In the genomic region with DNA sequence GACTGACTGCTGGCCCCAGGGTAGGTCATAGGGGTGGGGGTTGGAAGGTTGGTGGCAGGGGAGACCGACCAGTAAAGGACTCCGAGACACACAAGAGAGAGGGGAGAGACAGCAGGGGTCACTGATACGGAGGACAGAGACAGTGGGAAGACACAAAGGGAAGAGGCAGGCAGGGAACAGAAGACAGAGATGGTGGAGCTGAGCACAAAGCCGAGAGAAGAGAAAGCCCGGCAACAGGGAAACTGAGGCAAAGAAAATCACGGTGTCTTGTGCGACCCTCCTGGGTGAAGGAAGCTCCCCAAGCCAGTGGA, we compare ENCODE assay signal across 11 cellular contexts. TPM values are rescaled to one million over a fixed set of nuclear protein-coding genes. Genes with fewer than 3 reads are reported as not detected.
DNase-seq lines count a peak whose midpoint lies in the region; ATAC-seq and TF ChIP-seq lines count a peak whose summit lies in the region.
"Had no signal": no experiment of that assay in that cellular context is flagged by ENCODE, and none has a peak within 500 bp of the region (broad histone marks: within the 10 kb centered on the region; RNA-seq: fewer than 3 reads in every experiment).

No MANE protein-coding gene starts in this region.

- no peaks in the 10 kb centered on the region for H3K9me3 ChIP-seq in neural progenitor cell (ENCODE audit: low read depth)
- no peaks in the 10 kb centered on the region for H3K9me3 ChIP-seq in vagina

- H3K4me1 ChIP-seq in neural progenitor cell: peaks cover 30% of the 10 kb centered on the region
- H3K4me1 ChIP-seq in vagina: peaks cover 68% of the 10 kb centered on the region

- H3K4me3 Mint-ChIP-seq in natural killer cell treated with Interleukin-12 subunit alpha and Interleukin-12 subunit beta and Interleukin-15 and Interleukin-18, amount 100 ng/mL, for 72 hours: peak overlapping the region; percentile 24
- H3K4me3 Mint-ChIP-seq in natural killer cell: no peak overlapping the region
- peak overlapping the region; percentile 71 for H3K4me3 Mint-ChIP-seq in neural progenitor cell

- H3K4me1 Mint-ChIP-seq in natural killer cell treated with Interleukin-12 subunit alpha and Interleukin-12 subunit beta and Interleukin-15 and Interleukin-18, amount 100 ng/mL, for 72 hours (ENCODE audit: low read depth in 2 of 2): peaks cover 4 to 7% of the 10 kb centered on the region in 2 donors
- peaks cover 0 to 12% of the 10 kb centered on the region in 2 donors for H3K4me1 Mint-ChIP-seq in natural killer cell
- peaks cover 34% of the 10 kb centered on the region for H3K4me1 Mint-ChIP-seq in neural progenitor cell

- H3K36me3 Mint-ChIP-seq in natural killer cell treated with Interleukin-12 subunit alpha and Interleukin-12 subunit beta and Interleukin-15 and Interleukin-18, amount 100 ng/mL, for 72 hours: no peaks in the 10 kb centered on the region
- H3K36me3 Mint-ChIP-seq in natural killer cell (no peaks in the 10 kb centered on the region), neural progenitor cell (no peaks in the 10 kb centered on the region)

- no peak for DNase-seq in natural killer cell treated with Interleukin-12 subunit alpha and Interleukin-12 subunit beta and Interleukin-15 and Interleukin-18, amount 100 ng/mL, for 72 hours (ENCODE audit: low spot score)
- DNase-seq in natural killer cell (no peak), fibroblast of villous mesenchyme (ENCODE audit: low read depth) (no peak), neural progenitor cell (ENCODE audit: low spot score) (no peak), vagina (ENCODE audit: extremely low spot score in 2 of 2) (no peak), NOMO-1 treated with dmso at 0.1 percent for 144 hours (lab: John Stamatoyannopoulos, UW; ENCODE audit: unreplicated experiment) (no peak)
- DNase-seq: stimulated activated CD8-positive, alpha-beta memory T cell treated with anti-CD3 and anti-CD28 coated beads, Interleukin-4, amount 100 ng/mL, for 48 hours had no signal

- no peak overlapping the region for H3K27ac ChIP-seq in neural progenitor cell
- H3K27ac ChIP-seq in vagina: peak overlapping the region; percentile 92

- TF ChIP-seq CTCF in natural killer cell (IDR thresholded peaks at IDR 0.05) (no peak), fibroblast of villous mesenchyme (IDR thresholded peaks at IDR 0.05; ENCODE audit: insufficient read depth, low read depth, low read length) (no peak), neural progenitor cell (IDR thresholded peaks at IDR 0.05) (no peak), vagina (IDR thresholded peaks at IDR 0.05) (no peak)

- H3K27me3 ChIP-seq in neural progenitor cell: peaks cover 30% of the 10 kb centered on the region
- no peaks in the 10 kb centered on the region for H3K27me3 ChIP-seq in vagina

- H3K27me3 Mint-ChIP-seq in natural killer cell treated with Interleukin-12 subunit alpha and Interleukin-12 subunit beta and Interleukin-15 and Interleukin-18, amount 100 ng/mL, for 72 hours: peaks cover 20 to 29% of the 10 kb centered on the region in 2 donors
- H3K27me3 Mint-ChIP-seq in natural killer cell (ENCODE audit: low read depth in 2 of 2): peaks cover 27 to 31% of the 10 kb centered on the region in 2 donors
- H3K27me3 Mint-ChIP-seq in neural progenitor cell (ENCODE audit: insufficient read depth, low read depth): peaks cover 22% of the 10 kb centered on the region

- H3K36me3 ChIP-seq in neural progenitor cell: no peaks in the 10 kb centered on the region
- H3K36me3 ChIP-seq in vagina: no peaks in the 10 kb centered on the region

- intact Hi-C loops in natural killer cell (cut with micrococcal nuclease): no loop called here
- intact Hi-C loops in vagina (cut with DNase I): no loop called here

- no peaks in the 10 kb centered on the region for H3K79me2 ChIP-seq in neural progenitor cell (ENCODE audit: low read depth)

- TF ChIP-seq POLR2A in vagina (IDR thresholded peaks at IDR 0.05): no peak

- no peaks in the 10 kb centered on the region for H4K20me1 ChIP-seq in neural progenitor cell (ENCODE audit: low read depth)

- H3F3A ChIP-seq in neural progenitor cell (ENCODE audit: low read depth): peaks cover 37% of the 10 kb centered on the region

- ATAC-seq in natural killer cell treated with Interleukin-12 subunit alpha and Interleukin-12 subunit beta and Interleukin-15 and Interleukin-18, amount 100 ng/mL, for 72 hours: no peak
- ATAC-seq in natural killer cell (no peak), GM18502 (IDR thresholded peaks at IDR 0.05; ENCODE audit: poor library complexity, unreplicated experiment) (no peak), GM21825 (IDR thresholded peaks at IDR 0.05; ENCODE audit: unreplicated experiment) (no peak)

- peak overlapping the region; percentile 38 for H3K4me3 ChIP-seq in fibroblast of villous mesenchyme (ENCODE audit: low read depth, low read length)
- H3K4me3 ChIP-seq in neural progenitor cell: peak overlapping the region; percentile 51
- peak overlapping the region; percentile 66 to 83 for H3K4me3 ChIP-seq in vagina

- peak overlapping the region; percentile 95 for H3K4me2 ChIP-seq in neural progenitor cell

- no peak overlapping the region for H3K9ac ChIP-seq in neural progenitor cell

- no peaks in the 10 kb centered on the region for H3K9me3 Mint-ChIP-seq in natural killer cell treated with Interleukin-12 subunit alpha and Interleukin-12 subunit beta and Interleukin-15 and Interleukin-18, amount 100 ng/mL, for 72 hours
- no peaks in the 10 kb centered on the region for H3K9me3 Mint-ChIP-seq in natural killer cell
- peaks cover 4% of the 10 kb centered on the region for H3K9me3 Mint-ChIP-seq in neural progenitor cell

- peak overlapping the region; percentile 83 for H2AFZ ChIP-seq in neural progenitor cell (replicated peaks)

- H3K27ac Mint-ChIP-seq in natural killer cell treated with Interleukin-12 subunit alpha and Interleukin-12 subunit beta and Interleukin-15 and Interleukin-18, amount 100 ng/mL, for 72 hours: no peak overlapping the region
- H3K27ac Mint-ChIP-seq in natural killer cell (no peak overlapping the region), neural progenitor cell (no peak overlapping the region)

RNA-seq across cellular contexts. Expression of a gene that starts 0.5 kb away (rescaled TPM):
- not detected for total RNA-seq in natural killer cell treated with Interleukin-12 subunit alpha and Interleukin-12 subunit beta and Interleukin-15 and Interleukin-18, amount 100 ng/mL, for 72 hours
- not detected for total RNA-seq in natural killer cell
- total RNA-seq in fibroblast of villous mesenchyme: under 0.01 and 2.9 TPM in 2 replicates
- 5.8 and 7.7 TPM in 2 replicates for total RNA-seq in neural progenitor cell (ENCODE audit: low replicate concordance)
- total RNA-seq in vagina: 85.7 TPM
- total RNA-seq: M059J, renal cortical epithelial cell had no signal

RNA-seq across cellular contexts. Expression of a gene that starts 9.3 kb away (rescaled TPM):
- total RNA-seq in natural killer cell treated with Interleukin-12 subunit alpha and Interleukin-12 subunit beta and Interleukin-15 and Interleukin-18, amount 100 ng/mL, for 72 hours: not detected
- total RNA-seq in natural killer cell: not detected
- total RNA-seq in fibroblast of villous mesenchyme: not detected in 2 replicates
- total RNA-seq in neural progenitor cell (ENCODE audit: low replicate concordance): not detected in 2 replicates
- total RNA-seq in vagina: not detected
- total RNA-seq: M059J, renal cortical epithelial cell had no signal

RNA-seq across cellular contexts. Expression of a gene that starts 22.1 kb away (rescaled TPM):
- total RNA-seq in natural killer cell treated with Interleukin-12 subunit alpha and Interleukin-12 subunit beta and Interleukin-15 and Interleukin-18, amount 100 ng/mL, for 72 hours: not detected
- total RNA-seq in natural killer cell (not detected), fibroblast of villous mesenchyme (not detected in 2 replicates), neural progenitor cell (ENCODE audit: low replicate concordance) (not detected in 2 replicates), vagina (not detected)
- total RNA-seq: M059J had no signal

RNA-seq across cellular contexts. Expression of a gene that starts 37.9 kb away (rescaled TPM):
- 10 to 100 TPM; 17.8 to 18.5 TPM for total RNA-seq in natural killer cell treated with Interleukin-12 subunit alpha and Interleukin-12 subunit beta and Interleukin-15 and Interleukin-18, amount 100 ng/mL, for 72 hours
- total RNA-seq in natural killer cell: 10 to 100 TPM in 2 of 3 donors, 1 to 10 TPM in 1; 9.3 to 13.6 (median 12.2) TPM
- 18.0 and 30.7 TPM in 2 replicates for total RNA-seq in fibroblast of villous mesenchyme
- 22.2 and 30.3 TPM in 2 replicates for total RNA-seq in neural progenitor cell (ENCODE audit: low replicate concordance)
- total RNA-seq in vagina: 18.7 TPM

RNA-seq across cellular contexts. Expression of a gene that starts 47.7 kb away (rescaled TPM):
- total RNA-seq in natural killer cell treated with Interleukin-12 subunit alpha and Interleukin-12 subunit beta and Interleukin-15 and Interleukin-18, amount 100 ng/mL, for 72 hours: 10 to 100 TPM in 1 of 2 donors, 1 to 10 TPM in 1; 5.7 to 14.2 TPM
- total RNA-seq in natural killer cell: 1 to 10 TPM; 4.3 to 8.0 (median 7.5) TPM
- 1.7 and 2.3 TPM in 2 replicates for total RNA-seq in fibroblast of villous mesenchyme
- 0.39 and 1.1 TPM in 2 replicates for total RNA-seq in neural progenitor cell (ENCODE audit: low replicate concordance)
- total RNA-seq in vagina: 5.4 TPM
